In the genomic region with DNA sequence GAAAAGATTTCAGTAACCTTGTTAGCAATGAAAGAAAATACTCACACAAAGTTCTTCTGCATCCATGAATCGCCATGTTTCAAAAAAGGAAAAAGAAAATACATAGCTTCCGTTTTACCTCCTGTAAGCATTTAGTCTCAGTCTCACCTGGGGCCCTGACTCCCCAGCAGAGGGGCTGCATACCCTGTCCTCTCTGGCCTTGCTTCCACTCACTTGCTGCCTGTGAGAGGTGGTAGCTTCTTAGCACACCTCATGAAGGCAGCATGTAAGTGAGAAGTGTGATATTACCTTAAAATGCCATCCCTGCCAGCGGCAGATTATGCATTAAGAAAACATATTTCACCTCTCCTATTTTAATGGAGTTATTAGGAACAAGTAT, we compare ENCODE assay signal across 27 cellular contexts. TPM values are rescaled to one million over a fixed set of nuclear protein-coding genes. Genes with fewer than 3 reads are reported as not detected.
"Had no signal": no experiment of that assay in that cellular context is flagged by ENCODE, and none has a peak within 500 bp of the region (broad histone marks: within the 10 kb centered on the region; RNA-seq: fewer than 3 reads in every experiment).

No MANE protein-coding gene starts in this region.

- H3K36me3 Mint-ChIP-seq: memory B cell, natural killer cell had no signal

- H3K4me1 ChIP-seq: gastrocnemius medialis, heart left ventricle, parathyroid adenoma, suprapubic skin, transverse colon, upper lobe of right lung, vagina had no signal

- H3K9me3 Mint-ChIP-seq: effector memory CD8-positive, alpha-beta T cell; memory B cell; natural killer cell; neural crest cell; stimulated activated naive CD8-positive, alpha-beta T cell treated with anti-CD3 and anti-CD28 coated beads, Interleukin-15, amount 100 ng/mL, for 72 hours had no signal

- H3K4me2 ChIP-seq: hepatocyte had no signal

- H2AFZ ChIP-seq: hepatocyte, parathyroid adenoma had no signal

- H3K4me1 Mint-ChIP-seq: memory B cell; natural killer cell; stimulated activated naive CD8-positive, alpha-beta T cell treated with anti-CD3 and anti-CD28 coated beads, Interleukin-15, amount 100 ng/mL, for 72 hours had no signal

- H3K4me3 Mint-ChIP-seq: effector memory CD8-positive, alpha-beta T cell; memory B cell; natural killer cell; neural crest cell; stimulated activated naive CD8-positive, alpha-beta T cell treated with anti-CD3 and anti-CD28 coated beads, Interleukin-15, amount 100 ng/mL, for 72 hours had no signal

- H3K27me3 Mint-ChIP-seq: progenitor cell of endocrine pancreas; stimulated activated naive CD8-positive, alpha-beta T cell treated with anti-CD3 and anti-CD28 coated beads, Interleukin-15, amount 100 ng/mL, for 72 hours had no signal

- FAIRE-seq: keratinocyte, small intestine had no signal

- H3K79me2 ChIP-seq: hepatocyte, parathyroid adenoma had no signal

- H3K27ac Mint-ChIP-seq: effector memory CD8-positive, alpha-beta T cell; memory B cell; natural killer cell; progenitor cell of endocrine pancreas; stimulated activated naive CD8-positive, alpha-beta T cell treated with anti-CD3 and anti-CD28 coated beads, Interleukin-15, amount 100 ng/mL, for 72 hours had no signal

- H3K4me3 ChIP-seq: gastrocnemius medialis, heart left ventricle, hepatocyte, lung, suprapubic skin, transverse colon, upper lobe of right lung, vagina had no signal

- ATAC-seq: effector memory CD8-positive, alpha-beta T cell; gastrocnemius medialis; heart left ventricle; natural killer cell; stimulated activated naive CD8-positive, alpha-beta T cell treated with anti-CD3 and anti-CD28 coated beads, Interleukin-15, amount 100 ng/mL, for 72 hours; upper lobe of right lung had no signal

- H3K27ac ChIP-seq: gastrocnemius medialis, heart left ventricle, hepatocyte, neutrophil, parathyroid adenoma, suprapubic skin, transverse colon, upper lobe of right lung, vagina had no signal

- DNase-seq: cortex of kidney; effector memory CD8-positive, alpha-beta T cell; gastrocnemius medialis; heart left ventricle; natural killer cell; small intestine; stimulated activated CD4-positive, alpha-beta T cell treated with anti-CD3 and anti-CD28 coated beads, Interleukin-15, amount 100 ng/mL, for 24 hours; stimulated activated CD4-positive, alpha-beta T cell treated with anti-CD3 and anti-CD28 coated beads, Interleukin-2, amount 100 ng/mL, for 48 hours; stimulated activated CD8-positive, alpha-beta memory T cell treated with anti-CD3 and anti-CD28 coated beads, Interleukin-4, amount 100 ng/mL, for 48 hours; stimulated activated naive CD4-positive, alpha-beta T cell; stimulated activated naive CD8-positive, alpha-beta T cell treated with anti-CD3 and anti-CD28 coated beads, Interleukin-15, amount 100 ng/mL, for 72 hours; transverse colon; upper lobe of right lung had no signal

- H3K27me3 ChIP-seq: gastrocnemius medialis, heart left ventricle, hepatocyte, neutrophil, right lobe of liver, suprapubic skin, transverse colon, upper lobe of right lung, vagina had no signal

- H3K9ac ChIP-seq: parathyroid adenoma had no signal

- H3K9me3 ChIP-seq: gastrocnemius medialis, heart left ventricle, neutrophil, right lobe of liver, suprapubic skin, transverse colon, upper lobe of right lung, vagina had no signal

- H3K36me3 ChIP-seq: gastrocnemius medialis, heart left ventricle, neutrophil, right lobe of liver, suprapubic skin, transverse colon, upper lobe of right lung, vagina had no signal

RNA-seq across cellular contexts. Expression of gene ZNF385B, which starts 49.3 kb away (rescaled TPM):
- total RNA-seq: dermis microvascular lymphatic vessel endothelial cell, fibroblast of villous mesenchyme, mononuclear cell had no signal
